In genomic region chr10:49610015-49610734, GRCh38 we compare ENCODE assay signal across 12 cellular contexts. TPM values are rescaled to one million over a fixed set of nuclear protein-coding genes. Genes with fewer than 3 reads are reported as not detected.
DNase-seq lines count a peak whose midpoint lies in the region; ATAC-seq and TF ChIP-seq lines count a peak whose summit lies in the region.
"Had no signal": no experiment of that assay in that cellular context is flagged by ENCODE, and none has a peak within 500 bp of the region (broad histone marks: within the 10 kb centered on the region; RNA-seq: fewer than 3 reads in every experiment).

TSS of gene SLC18A3 (plus strand) at chr10:49610310. CDS start at chr10:49610741, 431 bp downstream.

- peaks cover 84% of the 10 kb centered on the region for H3K27me3 ChIP-seq in ACC112 (ENCODE audit: insufficient read depth, low read length)

- H3K9me3 Mint-ChIP-seq in WTC11 = no peaks in the 10 kb centered on the region
- H3K9me3 Mint-ChIP-seq in mesothelial cell of epicardium = no peaks in the 10 kb centered on the region
- peaks cover 0 to 6% (median 0%) of the 10 kb centered on the region in 3 donors for H3K9me3 Mint-ChIP-seq in T-cell
- H3K9me3 Mint-ChIP-seq: CD4-positive, alpha-beta T cell had no signal

- H3K36me3 Mint-ChIP-seq in WTC11 (peaks cover 6% of the 10 kb centered on the region; the same call in 1 of the 2 replicates), mesothelial cell of epicardium (no peaks in the 10 kb centered on the region), T-cell (no peaks in the 10 kb centered on the region)

- H3K27me3 Mint-ChIP-seq in WTC11 (ENCODE audit: low read depth) = peaks cover 98% of the 10 kb centered on the region
- peaks cover 94% of the 10 kb centered on the region for H3K27me3 Mint-ChIP-seq in mesothelial cell of epicardium (ENCODE audit: low read depth)
- H3K27me3 Mint-ChIP-seq in T-cell = peaks cover 55 to 75% of the 10 kb centered on the region in 2 donors

- TF ChIP-seq CTCF in WTC11 (IDR thresholded peaks at IDR 0.05) (no peak), mesothelial cell of epicardium (IDR thresholded peaks at IDR 0.05; ENCODE audit: unreplicated experiment) (no peak)

- H3K36me3 ChIP-seq in ACC112 (ENCODE audit: insufficient read depth, low read length) = no peaks in the 10 kb centered on the region

- POLR2A ChIA-PET in WTC11 (lab: Charles Lee) (interaction anchor here (0.6 kb wide), 1 partner anchor 153 kb away, joined by 3 read pairs; no protein-coding TSS in a partner anchor), T-cell (lab: Charles Lee) (no interaction called here)

- no peaks in the 10 kb centered on the region for H3K79me2 ChIP-seq in ACC112 (ENCODE audit: control insufficient read depth, insufficient read depth, low read length, unreplicated experiment)

- H3K4me1 ChIP-seq in ACC112 (ENCODE audit: control insufficient read depth, insufficient read depth, low read length, unreplicated experiment) = peaks cover 8% of the 10 kb centered on the region

- H3K27ac ChIP-seq in ACC112 (ENCODE audit: low read depth, low read length) = no peak within 1 kb of the TSS

- peaks cover 46% of the 10 kb centered on the region for H3K4me1 Mint-ChIP-seq in WTC11
- peaks cover 12% of the 10 kb centered on the region for H3K4me1 Mint-ChIP-seq in mesothelial cell of epicardium
- peaks cover 8 to 25% (median 13%) of the 10 kb centered on the region in 3 donors for H3K4me1 Mint-ChIP-seq in T-cell

- H3K4me3 Mint-ChIP-seq in WTC11 (peak within 1 kb of the TSS; percentile 70), mesothelial cell of epicardium (peak within 1 kb of the TSS; percentile 58), T-cell (peak within 1 kb of the TSS in 1 of 3 donors; percentile 34)
- H3K4me3 Mint-ChIP-seq: CD4-positive, alpha-beta T cell had no signal

- H2AFZ ChIP-seq in ACC112 (ENCODE audit: low read length, unreplicated experiment) = no peak within 1 kb of the TSS

- H3K4me3 ChIP-seq in ACC112 (ENCODE audit: low read depth, low read length) = peak within 1 kb of the TSS; percentile 36; the same call in 1 of the 2 replicates
- H3K4me3 ChIP-seq: GM12878 had no signal

- no peak within 1 kb of the TSS for H3K27ac Mint-ChIP-seq in WTC11
- H3K27ac Mint-ChIP-seq in mesothelial cell of epicardium = no peak within 1 kb of the TSS
- H3K27ac Mint-ChIP-seq in T-cell = no peak within 1 kb of the TSS
- H3K27ac Mint-ChIP-seq: CD4-positive, alpha-beta T cell had no signal

- DNase-seq in HuH-7 (ENCODE audit: low spot score) (peak; percentile 26), WTC11 (ENCODE audit: low spot score) (peak; percentile 38), mesothelial cell of epicardium (ENCODE audit: low spot score in 2 of 2, unreplicated experiment in 2 of 2) (peak in 1 of 2 experiments; percentile 16), T-cell (no peak), anterior cingulate cortex (lab: John Stamatoyannopoulos, UW) (no peak), medulla oblongata (ENCODE audit: extremely low spot score) (no peak)
- DNase-seq in activated naive CD4-positive, alpha-beta T cell treated with anti-CD3 and anti-CD28 coated beads, Interleukin-2, amount 50 U/mL, for 16 hours = no peak
- DNase-seq: CD4-positive, alpha-beta T cell had no signal

- ATAC-seq in WTC11 = peak; percentile 0; the same call in 1 of the 2 replicates
- no peak for ATAC-seq in T-cell (replicated peaks in 1 of 4)
- ATAC-seq: GM12878 had no signal

- CTCF ChIA-PET in WTC11 (lab: Charles Lee) = interaction anchor here (1.1 to 3.3 kb wide), 8 partner anchors 9 to 615 kb away, joined by 3 to 14 read pairs (median 4); no protein-coding TSS in a partner anchor
- CTCF ChIA-PET in T-cell (lab: Charles Lee) = no interaction called here

TF ChIP-seq in WTC11, 78 proteins besides CTCF, POLR2A, EP300 and RAD21:
- TF ChIP-seq FOXP1 (CRISPR knock-in tag; IDR thresholded peaks at IDR 0.05; ENCODE audit: borderline replicate concordance) (no peak), KAT7 (CRISPR knock-in tag; IDR thresholded peaks at IDR 0.05; ENCODE audit: borderline replicate concordance) (peak; percentile 35; the same call in 1 of the 2 replicates), ZNF396 (CRISPR knock-in tag; IDR thresholded peaks at IDR 0.05; ENCODE audit: borderline replicate concordance) (no peak), ESRRA (CRISPR knock-in tag; IDR thresholded peaks at IDR 0.05; ENCODE audit: borderline replicate concordance) (peak; percentile 57; the same call in 1 of the 2 replicates), ZNF281 (CRISPR knock-in tag; IDR thresholded peaks at IDR 0.05) (no peak)

RNA-seq across cellular contexts. Expression of gene SLC18A3, which starts in this region (rescaled TPM):
- total RNA-seq in WTC11 (2021) (0.07 to 0.13 TPM (median 0.09 TPM) in 3 replicates), mesothelial cell of epicardium (0.18 to 0.34 TPM (median 0.18 TPM) in 3 replicates), T-cell (not detected)
- total RNA-seq: bronchial epithelial cell; CD4-positive, alpha-beta T cell; GM12878; HT1080 had no signal

Comparison
In these comparisons a context has a peak if more than half of its experiments do, and no peak if none do; other contexts are left out.
1. Peak in DNase-seq and ATAC-seq in WTC11; RNA of the gene not detected or under 1 TPM.